In the genomic region with DNA sequence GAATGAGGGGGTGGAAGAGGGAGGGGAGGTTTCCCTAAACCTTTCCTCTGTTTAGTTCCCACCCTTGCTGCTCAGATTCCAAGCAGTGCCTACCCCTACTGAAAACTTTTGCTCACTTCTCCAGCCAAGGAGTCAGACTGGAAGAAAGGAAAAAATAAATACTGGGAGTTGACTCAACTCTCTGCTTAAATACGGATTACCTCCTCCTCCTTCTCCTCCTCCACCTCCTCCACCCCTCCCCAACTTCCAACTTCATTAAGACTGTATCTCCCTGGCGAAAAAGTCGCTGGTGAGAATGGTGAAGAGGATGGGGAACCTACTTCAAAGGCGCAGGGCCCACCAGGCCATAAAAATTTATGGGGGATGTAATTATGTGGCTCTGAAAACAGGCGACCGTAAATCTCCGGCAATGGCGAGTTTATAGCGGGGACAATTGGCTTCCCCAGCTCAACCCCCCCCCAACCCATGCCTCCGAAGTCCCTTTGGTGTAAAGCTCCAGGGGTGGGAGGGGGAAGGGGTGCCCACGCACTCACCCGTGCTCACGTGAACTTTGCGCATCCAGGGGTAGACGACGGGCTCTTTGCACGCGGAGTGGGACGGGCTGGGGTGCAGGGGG, we compare ENCODE assay signal across 1 cellular context.
TF ChIP-seq lines count a peak whose summit lies in the region.

No MANE protein-coding gene starts in this region.

TF ChIP-seq in SK-N-SH, 30 proteins besides CTCF, POLR2A, EP300 and RAD21 (continued from another document):
- TF ChIP-seq, protein P1, sequence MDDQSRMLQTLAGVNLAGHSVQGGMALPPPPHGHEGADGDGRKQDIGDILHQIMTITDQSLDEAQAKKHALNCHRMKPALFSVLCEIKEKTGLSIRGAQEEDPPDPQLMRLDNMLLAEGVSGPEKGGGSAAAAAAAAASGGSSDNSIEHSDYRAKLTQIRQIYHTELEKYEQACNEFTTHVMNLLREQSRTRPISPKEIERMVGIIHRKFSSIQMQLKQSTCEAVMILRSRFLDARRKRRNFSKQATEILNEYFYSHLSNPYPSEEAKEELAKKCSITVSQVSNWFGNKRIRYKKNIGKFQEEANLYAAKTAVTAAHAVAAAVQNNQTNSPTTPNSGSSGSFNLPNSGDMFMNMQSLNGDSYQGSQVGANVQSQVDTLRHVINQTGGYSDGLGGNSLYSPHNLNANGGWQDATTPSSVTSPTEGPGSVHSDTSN (IDR thresholded peaks at IDR 0.05): no peak
- TF ChIP-seq JUND (IDR thresholded peaks at IDR 0.05): no peak
- no peak for TF ChIP-seq GATA2 (CRISPR knock-in tag; IDR thresholded peaks at IDR 0.05)
- TF ChIP-seq, protein P2, sequence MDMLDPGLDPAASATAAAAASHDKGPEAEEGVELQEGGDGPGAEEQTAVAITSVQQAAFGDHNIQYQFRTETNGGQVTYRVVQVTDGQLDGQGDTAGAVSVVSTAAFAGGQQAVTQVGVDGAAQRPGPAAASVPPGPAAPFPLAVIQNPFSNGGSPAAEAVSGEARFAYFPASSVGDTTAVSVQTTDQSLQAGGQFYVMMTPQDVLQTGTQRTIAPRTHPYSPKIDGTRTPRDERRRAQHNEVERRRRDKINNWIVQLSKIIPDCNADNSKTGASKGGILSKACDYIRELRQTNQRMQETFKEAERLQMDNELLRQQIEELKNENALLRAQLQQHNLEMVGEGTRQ (IDR thresholded peaks at IDR 0.05; ENCODE audit: borderline replicate concordance, low read depth, low read length): no peak
- no peak for TF ChIP-seq MEF2A (IDR thresholded peaks at IDR 0.05; ENCODE audit: borderline replicate concordance, low read depth)
- no peak for TF ChIP-seq MXI1 (IDR thresholded peaks at IDR 0.05; ENCODE audit: low read depth, low read length)
- TF ChIP-seq CHD2 (IDR thresholded peaks at IDR 0.05; ENCODE audit: low read length, partially characterized antibody): no peak
- TF ChIP-seq NRF1 (IDR thresholded peaks at IDR 0.05; ENCODE audit: low read depth, low read length): no peak
- TF ChIP-seq, protein P3, sequence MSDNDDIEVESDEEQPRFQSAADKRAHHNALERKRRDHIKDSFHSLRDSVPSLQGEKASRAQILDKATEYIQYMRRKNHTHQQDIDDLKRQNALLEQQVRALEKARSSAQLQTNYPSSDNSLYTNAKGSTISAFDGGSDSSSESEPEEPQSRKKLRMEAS (IDR thresholded peaks at IDR 0.05; ENCODE audit: low read depth): no peak
- TF ChIP-seq RFX5 (IDR thresholded peaks at IDR 0.05; ENCODE audit: low read length): no peak
